27 cellular contexts compared by ENCODE assay signal in the genomic region with DNA sequence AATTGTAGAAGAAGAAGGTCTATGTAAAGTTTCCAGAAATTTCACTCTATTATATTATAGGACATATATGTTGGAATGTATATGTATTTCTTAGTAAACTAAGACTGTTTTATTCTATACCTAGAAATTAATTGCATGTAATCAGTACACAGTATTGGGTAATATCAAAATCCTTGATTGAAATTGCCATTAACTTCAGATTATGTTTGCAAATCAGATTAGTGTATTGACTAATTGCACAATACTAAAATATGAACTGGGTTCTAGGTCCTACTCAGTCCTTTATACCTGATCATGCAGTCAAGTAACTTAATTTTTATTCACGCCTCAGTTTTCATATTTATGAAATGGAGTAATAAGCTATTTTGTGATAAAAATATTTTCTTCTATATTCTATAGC.
"Had no signal": no experiment of that assay in that cellular context is flagged by ENCODE, and none has a peak within 500 bp of the region (broad histone marks: within the 10 kb centered on the region; RNA-seq: fewer than 3 reads in every experiment).

No MANE protein-coding gene starts in this region.

- H3K36me3 ChIP-seq: colonic mucosa, esophagus muscularis mucosa, esophagus squamous epithelium, gastrocnemius medialis, gastroesophageal sphincter, heart left ventricle, heart right ventricle had no signal

- FAIRE-seq: endothelial cell of umbilical vein, frontal cortex had no signal

- ATAC-seq: effector memory CD8-positive, alpha-beta T cell; esophagus mucosa; foreskin keratinocyte; gastrocnemius medialis; gastroesophageal sphincter; heart left ventricle; heart right ventricle had no signal

- H3K27ac ChIP-seq: colonic mucosa, coronary artery, dorsolateral prefrontal cortex, epithelial cell of prostate, esophagus muscularis mucosa, esophagus squamous epithelium, foreskin keratinocyte, gastrocnemius medialis, gastroesophageal sphincter, heart left ventricle, heart right ventricle, hepatocyte had no signal

- H3K27me3 ChIP-seq: colonic mucosa, dorsolateral prefrontal cortex, esophagus muscularis mucosa, esophagus squamous epithelium, foreskin keratinocyte, gastrocnemius medialis, gastroesophageal sphincter, heart left ventricle, heart right ventricle, hepatocyte had no signal

- H3K9me3 ChIP-seq: colonic mucosa, esophagus muscularis mucosa, esophagus squamous epithelium, gastrocnemius medialis, gastroesophageal sphincter, heart left ventricle had no signal

- H3K4me1 ChIP-seq: colonic mucosa, esophagus muscularis mucosa, esophagus squamous epithelium, foreskin keratinocyte, gastrocnemius medialis, gastroesophageal sphincter, heart left ventricle, heart right ventricle had no signal

- H3K4me2 ChIP-seq: hepatocyte had no signal

- H3K79me2 ChIP-seq: hepatocyte had no signal

- H3K4me3 ChIP-seq: colonic mucosa, coronary artery, dorsolateral prefrontal cortex, esophagus muscularis mucosa, esophagus squamous epithelium, gastrocnemius medialis, gastroesophageal sphincter, heart left ventricle, heart right ventricle, hepatocyte had no signal

- DNase-seq: colonic mucosa; cortex of kidney; dermis blood vessel endothelial cell; dorsolateral prefrontal cortex; effector CD4-positive, alpha-beta T cell; effector CD8-positive, alpha-beta T cell; effector memory CD4-positive, alpha-beta T cell; effector memory CD8-positive, alpha-beta T cell; endodermal cell; erythroblast; esophagus squamous epithelium; foreskin fibroblast; foreskin keratinocyte; foreskin melanocyte; gastrocnemius medialis; glutamatergic neuron; head of caudate nucleus; heart left ventricle; heart right ventricle had no signal

- H2AFZ ChIP-seq: hepatocyte had no signal
